Comparison of ENCODE assay signal across 8 cellular contexts in the genomic region with DNA sequence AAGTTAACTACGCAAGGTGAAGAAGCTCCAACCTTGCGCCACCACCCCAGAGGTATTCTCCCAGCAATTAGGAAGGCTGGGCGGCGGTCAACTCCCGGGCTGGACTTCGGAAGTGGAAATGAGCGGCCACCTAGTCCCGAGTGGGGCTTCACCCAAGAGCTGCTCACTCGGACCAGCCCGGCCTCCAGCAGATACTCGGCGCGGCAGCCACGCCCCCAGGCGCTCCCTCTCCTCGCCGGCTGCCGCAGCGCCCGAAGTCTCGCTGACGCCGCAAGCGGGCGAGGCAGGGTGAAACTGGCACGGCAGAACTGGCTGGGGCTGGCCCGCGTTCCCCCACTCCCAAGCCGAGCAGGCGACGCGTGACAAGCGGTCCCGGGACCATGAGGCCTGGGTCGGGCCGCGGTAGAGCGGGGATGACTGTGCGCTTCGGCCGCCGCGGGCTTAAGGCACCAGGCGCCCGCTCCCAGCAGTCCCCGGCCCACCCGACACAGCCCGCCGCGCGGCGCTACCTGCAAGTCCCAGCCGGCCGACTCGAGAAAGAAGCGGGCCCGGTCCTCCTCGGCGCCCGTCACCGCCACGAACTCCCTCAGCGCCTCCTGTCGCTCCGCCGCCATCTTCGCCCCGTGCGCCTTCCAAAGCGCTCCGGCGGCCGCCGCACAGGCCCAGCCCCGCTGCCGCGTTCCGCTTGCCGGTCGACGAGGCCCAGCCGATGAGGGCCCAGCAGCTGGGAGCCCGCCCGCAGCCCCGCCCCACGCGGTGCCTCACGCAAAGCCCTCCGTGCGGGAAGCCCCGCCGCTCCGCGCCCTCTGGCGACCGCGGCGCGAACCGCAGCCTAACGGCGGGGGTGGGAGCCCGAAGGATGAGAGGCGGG. TPM values are rescaled to one million over a fixed set of nuclear protein-coding genes. Genes with fewer than 3 reads are reported as not detected.
DNase-seq lines count a peak whose midpoint lies in the region; ATAC-seq and TF ChIP-seq lines count a peak whose summit lies in the region.

Gene NSFL1C (minus strand): TSS at position 639 of the 871 bp plus-strand sequence. CDS start 25 bp downstream, at position 614.

- H3K27ac Mint-ChIP-seq in activated CD4-positive, alpha-beta T cell treated with anti-CD3 and anti-CD28 coated beads, Interleukin-2, amount 10 ng/mL, durations not matched to agents 7 days and 5 days: peak within 1 kb of the TSS; percentile 80

- CTCF ChIA-PET in activated CD4-positive, alpha-beta T cell treated with anti-CD3 and anti-CD28 coated beads, Interleukin-2, amount 10 ng/mL, durations not matched to agents 7 days and 5 days (lab: Charles Lee): interaction anchor here (0.6 to 2.7 kb wide), 26 partner anchors 9 to 346 kb away, joined by 3 to 13 read pairs (median 3); partner anchors contain the start of gene FKBP1A

- intact Hi-C loops in left lung (cut with DNase I): no loop called here

- peaks cover 6% of the 10 kb centered on the region for H3K36me3 Mint-ChIP-seq in activated CD4-positive, alpha-beta T cell treated with anti-CD3 and anti-CD28 coated beads, Interleukin-2, amount 10 ng/mL, durations not matched to agents 7 days and 5 days (ENCODE audit: low read depth)

- POLR2A ChIA-PET in activated CD4-positive, alpha-beta T cell treated with anti-CD3 and anti-CD28 coated beads, Interleukin-2, amount 10 ng/mL, durations not matched to agents 7 days and 5 days (lab: Charles Lee): no interaction called here

- H3K36me3 ChIP-seq in BLaER1 treated with 17β-estradiol and CSF1 and Interleukin-3, amounts not matched to agents 10 nM and 100 nM: peaks cover 31 to 41% (median 37%) of the 10 kb centered on the region in 11 experiments
- peaks cover 0 to 28% of the 10 kb centered on the region in 2 donors for H3K36me3 ChIP-seq in left lung

- peaks cover 46 to 50% (median 47%) of the 10 kb centered on the region in 11 experiments; a peak in 21 of 22 replicates for H4K20me1 ChIP-seq in BLaER1 treated with 17β-estradiol and CSF1 and Interleukin-3, amounts not matched to agents 10 nM and 100 nM

- H3K4me1 ChIP-seq in BLaER1 treated with 17β-estradiol and CSF1 and Interleukin-3, amounts not matched to agents 10 nM and 100 nM: peaks cover 38 to 80% (median 52%) of the 10 kb centered on the region in 10 experiments
- peaks cover 24 to 83% of the 10 kb centered on the region in 2 donors for H3K4me1 ChIP-seq in left lung

- peak within 1 kb of the TSS; percentile 81 for H3K4me3 Mint-ChIP-seq in activated CD4-positive, alpha-beta T cell treated with anti-CD3 and anti-CD28 coated beads, Interleukin-2, amount 10 ng/mL, durations not matched to agents 7 days and 5 days

- peak; percentile 96 to 97 for TF ChIP-seq CTCF in left lung (IDR thresholded peaks at IDR 0.05)

- H3K4me1 Mint-ChIP-seq in activated CD4-positive, alpha-beta T cell treated with anti-CD3 and anti-CD28 coated beads, Interleukin-2, amount 10 ng/mL, durations not matched to agents 7 days and 5 days: peaks cover 48% of the 10 kb centered on the region

- DNase-seq in NCI-H526 treated with DMSO at 0.1 percent for 48 hours (lab: John Stamatoyannopoulos, UW): peak; percentile 83
- peak; percentile 96 for DNase-seq in activated CD4-positive, alpha-beta T cell treated with anti-CD3 and anti-CD28 coated beads, Interleukin-2, amount 10 ng/mL, durations not matched to agents 7 days and 5 days
- peak; percentile 87 for DNase-seq in dedifferentiated amniotic fluid mesenchymal stem cell (ENCODE audit: extremely low spot score)
- DNase-seq in left lung: peak; percentile 95 to 98
- DNase-seq in stimulated activated CD4-positive, alpha-beta T cell treated with anti-CD3 and anti-CD28 coated beads, Interleukin-2, amount 100 ng/mL, for 48 hours: peak; percentile 96 to 99

- H3K27ac ChIP-seq in BLaER1 treated with 17β-estradiol and CSF1 and Interleukin-3, amounts not matched to agents 10 nM and 100 nM: peak within 1 kb of the TSS; percentile 85 to 97 (median 92)
- H3K27ac ChIP-seq in left lung: peak within 1 kb of the TSS; percentile 87 to 97

- H3K27me3 ChIP-seq in BLaER1 treated with 17β-estradiol and CSF1 and Interleukin-3, amounts not matched to agents 10 nM and 100 nM: peaks cover 0 to 9% (median 0%) of the 10 kb centered on the region in 11 experiments; a peak in 2 of 22 replicates
- no peaks in the 10 kb centered on the region for H3K27me3 ChIP-seq in left lung

- peaks cover 16% of the 10 kb centered on the region for H3K27me3 Mint-ChIP-seq in activated CD4-positive, alpha-beta T cell treated with anti-CD3 and anti-CD28 coated beads, Interleukin-2, amount 10 ng/mL, durations not matched to agents 7 days and 5 days

- no peaks in the 10 kb centered on the region for H3K9me3 Mint-ChIP-seq in activated CD4-positive, alpha-beta T cell treated with anti-CD3 and anti-CD28 coated beads, Interleukin-2, amount 10 ng/mL, durations not matched to agents 7 days and 5 days

- peak within 1 kb of the TSS; percentile 89 to 98 (median 94) for H3K9ac ChIP-seq in BLaER1 treated with 17β-estradiol and CSF1 and Interleukin-3, amounts not matched to agents 10 nM and 100 nM

- H3K9me3 ChIP-seq in BLaER1 treated with 17β-estradiol and CSF1 and Interleukin-3, amounts not matched to agents 10 nM and 100 nM (replicated peaks in 1 of 11): peaks cover 0 to 10% (median 0%) of the 10 kb centered on the region in 11 experiments; a peak in 3 of 22 replicates
- no peaks in the 10 kb centered on the region for H3K9me3 ChIP-seq in left lung

- H3K4me2 ChIP-seq in BLaER1 treated with 17β-estradiol and CSF1 and Interleukin-3, amounts not matched to agents 10 nM and 100 nM: peak within 1 kb of the TSS; percentile 80 to 98 (median 95)

- peak within 1 kb of the TSS; percentile 73 to 99 (median 96) for H3K4me3 ChIP-seq in BLaER1 treated with 17β-estradiol and CSF1 and Interleukin-3, amounts not matched to agents 10 nM and 100 nM
- H3K4me3 ChIP-seq in left lung: peak within 1 kb of the TSS; percentile 83 to 99

- ATAC-seq in GM19324 (IDR thresholded peaks at IDR 0.05; ENCODE audit: low FRiP score, unreplicated experiment): peak; percentile 86
- peak; percentile 58 for ATAC-seq in HG03469 (IDR thresholded peaks at IDR 0.05; ENCODE audit: unreplicated experiment)
- peak; percentile 95 for ATAC-seq in left lung

RNA-seq across cellular contexts. Expression of gene NSFL1C, which starts in this region (rescaled TPM):
- total RNA-seq in activated CD4-positive, alpha-beta T cell treated with anti-CD3 and anti-CD28 coated beads, Interleukin-2, amount 10 ng/mL, durations not matched to agents 7 days and 5 days: 10 to 100 TPM; 56.5 to 64.8 TPM
- 10 to 100 TPM; 60.5 to 96.9 TPM for total RNA-seq in left lung

Comparison
In these comparisons a context has a peak if more than half of its experiments do, and no peak if none do; other contexts are left out.
1. Peak in every context shown above with its lines: DNase-seq, ATAC-seq, H3K4me3 ChIP-seq and H3K27ac ChIP-seq.